1 cellular context compared by ENCODE assay signal in the genomic region with DNA sequence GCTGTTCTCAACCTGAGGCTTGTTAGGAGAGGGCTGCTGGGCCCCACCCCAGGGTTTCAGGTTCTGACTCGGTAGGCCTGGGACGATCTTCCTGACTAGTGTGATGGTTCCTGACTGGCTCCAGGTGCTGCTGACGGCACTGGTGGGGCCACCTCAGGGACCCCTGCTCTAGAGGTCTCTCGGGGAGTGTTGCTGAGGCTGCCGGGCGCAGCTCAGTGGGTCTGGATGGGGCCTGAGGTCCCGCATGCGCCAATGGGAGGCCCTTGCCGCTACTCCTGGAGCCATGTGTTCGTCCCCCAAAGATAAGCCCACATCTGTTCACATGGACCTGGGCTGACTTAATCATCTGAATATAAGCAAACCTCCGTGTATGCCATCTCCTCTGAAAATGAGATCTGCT.
TF ChIP-seq lines count a peak whose summit lies in the region.

No MANE protein-coding gene starts in this region.

TF ChIP-seq in H1, 55 proteins besides CTCF, POLR2A, EP300 and RAD21:
- TF ChIP-seq SIX5 (IDR thresholded peaks at IDR 0.05; ENCODE audit: low read depth, low read length) (no peak), PHF8 (conservative IDR thresholded peaks at IDR 0.05; ENCODE audit: low read depth, low read length) (no peak), GTF2F1 (IDR thresholded peaks at IDR 0.05; ENCODE audit: borderline replicate concordance, low read depth, low read length) (no peak), POU5F1 (IDR thresholded peaks at IDR 0.05; ENCODE audit: low read depth, low read length) (no peak), KDM1A (IDR thresholded peaks at IDR 0.05; ENCODE audit: borderline replicate concordance, low read length) (no peak), HDAC6 (IDR thresholded peaks at IDR 0.05; ENCODE audit: low read depth, low read length) (no peak), KDM5A (IDR thresholded peaks at IDR 0.05; ENCODE audit: low read length) (no peak), RNF2 (IDR thresholded peaks at IDR 0.05; ENCODE audit: borderline replicate concordance, low read depth, low read length, missing control alignments, poor library complexity, severe bottlenecking) (no peak), RXRA (IDR thresholded peaks at IDR 0.05; ENCODE audit: insufficient read depth, low read depth, low read length) (no peak), CTBP2 (IDR thresholded peaks at IDR 0.05; ENCODE audit: borderline replicate concordance, insufficient read depth, insufficient read length, low read length) (no peak), SAP30 (IDR thresholded peaks at IDR 0.05; ENCODE audit: insufficient read depth, insufficient replicate concordance, low read length) (no peak), SP1 (IDR thresholded peaks at IDR 0.05; ENCODE audit: low read depth, low read length) (no peak), CBX5 (IDR thresholded peaks at IDR 0.05; ENCODE audit: low read depth, low read length) (no peak), YY1 (IDR thresholded peaks at IDR 0.05; ENCODE audit: low read depth, low read length) (no peak), BCL11A (IDR thresholded peaks at IDR 0.05; ENCODE audit: low read depth in 2 of 2, low read length in 2 of 2) (no peak), TBP (IDR thresholded peaks at IDR 0.05; ENCODE audit: low read depth, low read length) (no peak), CHD2 (IDR thresholded peaks at IDR 0.05; ENCODE audit: low read length) (no peak)
- TF ChIP-seq, protein P1, sequence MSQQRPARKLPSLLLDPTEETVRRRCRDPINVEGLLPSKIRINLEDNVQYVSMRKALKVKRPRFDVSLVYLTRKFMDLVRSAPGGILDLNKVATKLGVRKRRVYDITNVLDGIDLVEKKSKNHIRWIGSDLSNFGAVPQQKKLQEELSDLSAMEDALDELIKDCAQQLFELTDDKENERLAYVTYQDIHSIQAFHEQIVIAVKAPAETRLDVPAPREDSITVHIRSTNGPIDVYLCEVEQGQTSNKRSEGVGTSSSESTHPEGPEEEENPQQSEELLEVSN (IDR thresholded peaks at IDR 0.05), result no peak
- TF ChIP-seq, protein P2, sequence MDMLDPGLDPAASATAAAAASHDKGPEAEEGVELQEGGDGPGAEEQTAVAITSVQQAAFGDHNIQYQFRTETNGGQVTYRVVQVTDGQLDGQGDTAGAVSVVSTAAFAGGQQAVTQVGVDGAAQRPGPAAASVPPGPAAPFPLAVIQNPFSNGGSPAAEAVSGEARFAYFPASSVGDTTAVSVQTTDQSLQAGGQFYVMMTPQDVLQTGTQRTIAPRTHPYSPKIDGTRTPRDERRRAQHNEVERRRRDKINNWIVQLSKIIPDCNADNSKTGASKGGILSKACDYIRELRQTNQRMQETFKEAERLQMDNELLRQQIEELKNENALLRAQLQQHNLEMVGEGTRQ (IDR thresholded peaks at IDR 0.05; ENCODE audit: low read length), result no peak
- TF ChIP-seq, protein P3, sequence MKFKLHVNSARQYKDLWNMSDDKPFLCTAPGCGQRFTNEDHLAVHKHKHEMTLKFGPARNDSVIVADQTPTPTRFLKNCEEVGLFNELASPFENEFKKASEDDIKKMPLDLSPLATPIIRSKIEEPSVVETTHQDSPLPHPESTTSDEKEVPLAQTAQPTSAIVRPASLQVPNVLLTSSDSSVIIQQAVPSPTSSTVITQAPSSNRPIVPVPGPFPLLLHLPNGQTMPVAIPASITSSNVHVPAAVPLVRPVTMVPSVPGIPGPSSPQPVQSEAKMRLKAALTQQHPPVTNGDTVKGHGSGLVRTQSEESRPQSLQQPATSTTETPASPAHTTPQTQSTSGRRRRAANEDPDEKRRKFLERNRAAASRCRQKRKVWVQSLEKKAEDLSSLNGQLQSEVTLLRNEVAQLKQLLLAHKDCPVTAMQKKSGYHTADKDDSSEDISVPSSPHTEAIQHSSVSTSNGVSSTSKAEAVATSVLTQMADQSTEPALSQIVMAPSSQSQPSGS (IDR thresholded peaks at IDR 0.05; ENCODE audit: low read length), result no peak
TF ChIP-seq in H1: peak in this region for 0.
